ENCODE assay signal across 27 cellular contexts in genomic region chr17:56881685-56882295, GRCh38.
"Had no signal": no experiment of that assay in that cellular context is flagged by ENCODE, and none has a peak within 500 bp of the region (broad histone marks: within the 10 kb centered on the region; RNA-seq: fewer than 3 reads in every experiment).

No MANE protein-coding gene starts in this region.

- DNase-seq: dermis blood vessel endothelial cell; effector memory CD8-positive, alpha-beta T cell; gastrocnemius medialis; heart right ventricle; hippocampal formation; kidney glomerular epithelial cell; left colon; left ventricle myocardium superior; mesenchymal stem cell; mucosa of descending colon; naive thymus-derived CD4-positive, alpha-beta T cell; right cardiac atrium; stimulated activated CD4-positive, alpha-beta T cell treated with anti-CD3 and anti-CD28 coated beads, Interleukin-15, amount 100 ng/mL, for 24 hours; stimulated activated CD4-positive, alpha-beta T cell treated with anti-CD3 and anti-CD28 coated beads, Interleukin-2, amount 100 ng/mL, for 48 hours; stimulated activated naive B cell treated with anti-CD40 and anti-IgM and Interleukin-4, amounts not matched to agents 10 μg/mL and 1 μg/mL and 100 μg/mL, for 72 hours; upper lobe of left lung; uterus had no signal

- FAIRE-seq: islet of Langerhans had no signal

- H3K27me3 ChIP-seq: gastrocnemius medialis, heart right ventricle, neural progenitor cell, tibial nerve, upper lobe of left lung, uterus had no signal

- H3K27ac Mint-ChIP-seq: mesothelial cell of epicardium; naive thymus-derived CD4-positive, alpha-beta T cell; nephron; neural progenitor cell; stimulated activated naive B cell treated with anti-CD40 and anti-IgM and Interleukin-4, amounts not matched to agents 10 μg/mL and 1 μg/mL and 100 μg/mL, for 72 hours; stimulated activated naive CD8-positive, alpha-beta T cell treated with anti-CD3 and anti-CD28 coated beads, Interleukin-15, Interleukin-2, amounts not matched to agents 100 ng/mL and 50 ng/mL, for 24 hours had no signal

- ATAC-seq: effector memory CD8-positive, alpha-beta T cell; gastrocnemius medialis; heart right ventricle; left colon; left ventricle myocardium superior; mucosa of descending colon; naive thymus-derived CD4-positive, alpha-beta T cell; right cardiac atrium; stimulated activated naive B cell treated with anti-CD40 and anti-IgM and Interleukin-4, amounts not matched to agents 10 μg/mL and 1 μg/mL and 100 μg/mL, for 72 hours had no signal

- H3K36me3 ChIP-seq: gastrocnemius medialis, neural progenitor cell, prostate gland, thoracic aorta, uterus had no signal

- H3K27ac ChIP-seq: coronary artery, gastrocnemius medialis, heart right ventricle, neural progenitor cell, prostate gland, skin epidermis, thoracic aorta, tibial nerve, upper lobe of left lung, uterus had no signal

- H3K9me3 Mint-ChIP-seq: effector memory CD8-positive, alpha-beta T cell; stimulated activated naive CD8-positive, alpha-beta T cell treated with anti-CD3 and anti-CD28 coated beads, Interleukin-15, Interleukin-2, amounts not matched to agents 100 ng/mL and 50 ng/mL, for 24 hours had no signal

- H3K4me1 ChIP-seq: neural progenitor cell, prostate gland, tibial nerve, upper lobe of left lung, uterus had no signal

- H3K9me3 ChIP-seq: gastrocnemius medialis, mucosa of descending colon, prostate gland, thoracic aorta, tibial nerve, upper lobe of left lung, uterus had no signal

- H3K4me3 Mint-ChIP-seq: effector memory CD8-positive, alpha-beta T cell; mesothelial cell of epicardium; naive thymus-derived CD4-positive, alpha-beta T cell; nephron; neural progenitor cell; stimulated activated naive B cell treated with anti-CD40 and anti-IgM and Interleukin-4, amounts not matched to agents 10 μg/mL and 1 μg/mL and 100 μg/mL, for 72 hours; stimulated activated naive CD8-positive, alpha-beta T cell treated with anti-CD3 and anti-CD28 coated beads, Interleukin-15, Interleukin-2, amounts not matched to agents 100 ng/mL and 50 ng/mL, for 24 hours had no signal

- H3K4me3 ChIP-seq: coronary artery, gastrocnemius medialis, heart right ventricle, mucosa of descending colon, neural progenitor cell, prostate gland, skin epidermis, thoracic aorta, tibial nerve, upper lobe of left lung, uterus had no signal

- H3K27me3 Mint-ChIP-seq: effector memory CD8-positive, alpha-beta T cell; stimulated activated naive B cell treated with anti-CD40 and anti-IgM and Interleukin-4, amounts not matched to agents 10 μg/mL and 1 μg/mL and 100 μg/mL, for 72 hours; stimulated activated naive CD8-positive, alpha-beta T cell treated with anti-CD3 and anti-CD28 coated beads, Interleukin-15, Interleukin-2, amounts not matched to agents 100 ng/mL and 50 ng/mL, for 24 hours had no signal

- H3K4me1 Mint-ChIP-seq: mesothelial cell of epicardium, neural progenitor cell had no signal
